15 cellular contexts compared by ENCODE assay signal in the genomic region with DNA sequence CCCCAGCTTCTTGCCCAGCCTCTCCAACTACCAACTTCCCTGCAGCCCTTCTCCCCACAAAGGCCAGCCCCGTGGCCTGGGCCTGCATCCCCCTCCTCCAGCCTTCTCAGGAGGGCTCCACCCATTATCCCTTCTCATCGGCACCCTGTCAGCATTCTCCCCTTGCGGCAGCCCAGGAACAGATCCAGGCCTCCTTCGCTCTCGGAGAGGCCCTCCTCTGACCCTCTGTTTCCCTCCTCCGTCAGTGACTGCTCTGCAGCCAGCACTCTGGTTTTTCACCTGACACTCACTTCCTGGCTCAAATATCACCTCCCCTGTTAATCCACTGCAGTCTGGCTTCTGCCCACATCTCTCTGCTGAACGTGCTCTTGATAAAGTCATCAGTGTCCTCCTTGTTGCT. TPM values are rescaled to one million over a fixed set of nuclear protein-coding genes. Genes with fewer than 3 reads are reported as not detected.
DNase-seq lines count a peak whose midpoint lies in the region; ATAC-seq and TF ChIP-seq lines count a peak whose summit lies in the region.
"Had no signal": no experiment of that assay in that cellular context is flagged by ENCODE, and none has a peak within 500 bp of the region (broad histone marks: within the 10 kb centered on the region; RNA-seq: fewer than 3 reads in every experiment).

No MANE protein-coding gene starts in this region.

- H4K20me1 ChIP-seq in neural progenitor cell (ENCODE audit: low read depth) = peaks cover 12% of the 10 kb centered on the region

- WGBS in thyroid gland, 2 donors = 61 to 73% methylated on average over 7 of the region's 7 CpGs

- peaks cover 48% of the 10 kb centered on the region for H3K4me1 Mint-ChIP-seq in neural progenitor cell

- H3K9me3 Mint-ChIP-seq in neural progenitor cell = no peaks in the 10 kb centered on the region
- H3K9me3 Mint-ChIP-seq: activated T-cell treated with anti-CD3 and anti-CD28 coated beads, Interleukin-2, amount 50 U/mL, for 4 hours; stimulated activated naive B cell treated with anti-CD40 and anti-IgM and Interleukin-4, amounts not matched to agents 10 μg/mL and 1 μg/mL and 100 μg/mL, for 72 hours had no signal

- intact Hi-C loops in thyroid gland (cut with DNase I) = no loop called here

- no peaks in the 10 kb centered on the region for H3K79me2 ChIP-seq in neural progenitor cell (ENCODE audit: low read depth)

- no peak for TF ChIP-seq CTCF in WERI-Rb-1 (IDR thresholded peaks at IDR 0.05; ENCODE audit: low read depth, low read length)
- no peak for TF ChIP-seq CTCF in cardiac muscle cell (IDR thresholded peaks at IDR 0.05; ENCODE audit: low read depth, low read length)
- TF ChIP-seq CTCF in neural progenitor cell (IDR thresholded peaks at IDR 0.05) = no peak
- TF ChIP-seq CTCF in thyroid gland (IDR thresholded peaks at IDR 0.05) = no peak

- peaks cover 72% of the 10 kb centered on the region for H3K4me1 ChIP-seq in cardiac muscle cell (ENCODE audit: low read depth)
- peaks cover 20% of the 10 kb centered on the region for H3K4me1 ChIP-seq in neural progenitor cell
- no peaks in the 10 kb centered on the region for H3K4me1 ChIP-seq in thyroid gland

- peak overlapping the region; percentile 38 for H3K27ac Mint-ChIP-seq in neural progenitor cell
- H3K27ac Mint-ChIP-seq: stimulated activated naive B cell treated with anti-CD40 and anti-IgM and Interleukin-4, amounts not matched to agents 10 μg/mL and 1 μg/mL and 100 μg/mL, for 72 hours had no signal

- peak overlapping the region; percentile 0 for H3K4me2 ChIP-seq in neural progenitor cell

- H3K27ac ChIP-seq in WERI-Rb-1 = peak overlapping the region; percentile 27
- peak overlapping the region; percentile 85 for H3K27ac ChIP-seq in cardiac muscle cell
- no peak overlapping the region for H3K27ac ChIP-seq in neural progenitor cell
- no peak overlapping the region for H3K27ac ChIP-seq in thyroid gland

- no peak overlapping the region for H3K9ac ChIP-seq in neural progenitor cell

- H3K36me3 ChIP-seq in WERI-Rb-1 (no peaks in the 10 kb centered on the region), cardiac muscle cell (no peaks in the 10 kb centered on the region), neural progenitor cell (no peaks in the 10 kb centered on the region), thyroid gland (no peaks in the 10 kb centered on the region)

- no peak for TF ChIP-seq POLR2A in thyroid gland (IDR thresholded peaks at IDR 0.05)

- no peaks in the 10 kb centered on the region for H3K36me3 Mint-ChIP-seq in neural progenitor cell
- H3K36me3 Mint-ChIP-seq: CD14-positive monocyte; stimulated activated naive B cell treated with anti-CD40 and anti-IgM and Interleukin-4, amounts not matched to agents 10 μg/mL and 1 μg/mL and 100 μg/mL, for 72 hours had no signal

- H3K4me3 ChIP-seq in WERI-Rb-1 (ENCODE audit: low read depth, low read length) = no peak overlapping the region
- H3K4me3 ChIP-seq in cardiac muscle cell = no peak overlapping the region
- no peak overlapping the region for H3K4me3 ChIP-seq in neural progenitor cell
- H3K4me3 ChIP-seq in thyroid gland (replicated peaks in 1 of 3) = no peak overlapping the region

- H3K27me3 ChIP-seq in WERI-Rb-1 (ENCODE audit: insufficient read depth, low read depth, severe bottlenecking) (no peaks in the 10 kb centered on the region), cardiac muscle cell (no peaks in the 10 kb centered on the region), neural progenitor cell (no peaks in the 10 kb centered on the region), thyroid gland (no peaks in the 10 kb centered on the region)

- H3K4me3 Mint-ChIP-seq in neural progenitor cell = no peak overlapping the region
- H3K4me3 Mint-ChIP-seq: activated T-cell treated with anti-CD3 and anti-CD28 coated beads, Interleukin-2, amount 50 U/mL, for 4 hours; stimulated activated naive B cell treated with anti-CD40 and anti-IgM and Interleukin-4, amounts not matched to agents 10 μg/mL and 1 μg/mL and 100 μg/mL, for 72 hours had no signal

- H3F3A ChIP-seq in neural progenitor cell (ENCODE audit: low read depth) = peaks cover 5% of the 10 kb centered on the region

- H2AFZ ChIP-seq in neural progenitor cell (replicated peaks) = no peak overlapping the region

- peak; percentile 12 for DNase-seq in NCI-H510A treated with DMSO at 0.1 percent for 48 hours (lab: John Stamatoyannopoulos, UW)
- no peak for DNase-seq in NCI-H510A (lab: John Stamatoyannopoulos, UW)
- DNase-seq in WERI-Rb-1 = peak; percentile 42
- peak in 1 of 2 donors; percentile 87 for DNase-seq in cardiac muscle cell (ENCODE audit: low read depth in 1 of 2, low spot score in 1 of 2)
- DNase-seq in neural progenitor cell (ENCODE audit: low spot score) = no peak
- no peak for DNase-seq in occipital lobe (lab: John Stamatoyannopoulos, UW)
- DNase-seq in thyroid gland = no peak
- DNase-seq: activated CD4-positive, alpha-beta T cell treated with anti-CD3 and anti-CD28 coated beads, Interleukin-2, amount 50 U/mL, for 4 hours; activated T-cell treated with anti-CD3 and anti-CD28 coated beads, Interleukin-2, amount 50 U/mL, for 4 hours; DMS153; NCI-H1417; NCI-H226; stimulated activated naive B cell treated with anti-CD40 and anti-IgM and Interleukin-4, amounts not matched to agents 10 μg/mL and 1 μg/mL and 100 μg/mL, for 72 hours had no signal

- ATAC-seq in HG02610 (IDR thresholded peaks at IDR 0.05; ENCODE audit: unreplicated experiment) = no peak
- ATAC-seq: activated T-cell treated with anti-CD3 and anti-CD28 coated beads, Interleukin-2, amount 50 U/mL, for 4 hours; stimulated activated naive B cell treated with anti-CD40 and anti-IgM and Interleukin-4, amounts not matched to agents 10 μg/mL and 1 μg/mL and 100 μg/mL, for 72 hours had no signal

- no peaks in the 10 kb centered on the region for H3K9me3 ChIP-seq in WERI-Rb-1 (ENCODE audit: severe bottlenecking)
- H3K9me3 ChIP-seq in cardiac muscle cell (ENCODE audit: low read depth) = no peaks in the 10 kb centered on the region
- H3K9me3 ChIP-seq in neural progenitor cell (ENCODE audit: low read depth) = no peaks in the 10 kb centered on the region
- H3K9me3 ChIP-seq in thyroid gland = no peaks in the 10 kb centered on the region

- peaks cover 8% of the 10 kb centered on the region for H3K27me3 Mint-ChIP-seq in neural progenitor cell (ENCODE audit: insufficient read depth, low read depth)

RNA-seq across cellular contexts. Expression of gene ADGRB2, which starts 17.5 kb away (rescaled TPM):
- total RNA-seq in cardiac muscle cell (203 and 309 TPM in 2 replicates), neural progenitor cell (ENCODE audit: low replicate concordance) (7.1 and 21.2 TPM in 2 replicates), occipital lobe (75.0 TPM), thyroid gland (10 to 100 TPM in 2 of 4 donors, 1 to 10 TPM in 2; 2.4 to 14.3 (median 9.8) TPM)
- 95.0 and 109 TPM in 2 replicates for polyA plus RNA-seq in cardiac muscle cell
- polyA plus RNA-seq: CD14-positive monocyte had no signal

RNA-seq across cellular contexts. Expression of gene COL16A1, which starts 42.9 kb away (rescaled TPM):
- total RNA-seq in cardiac muscle cell (75.8 and 120 TPM in 2 replicates), neural progenitor cell (ENCODE audit: low replicate concordance) (0.22 and 7.0 TPM in 2 replicates), occipital lobe (5.8 TPM), thyroid gland (100 to 1,000 TPM in 2 of 4 donors, 10 to 100 TPM in 2; 61.3 to 121 (median 97.1) TPM)
- polyA plus RNA-seq in cardiac muscle cell = 67.7 and 119 TPM in 2 replicates
- polyA plus RNA-seq: CD14-positive monocyte had no signal

Comparison
In these comparisons a context has a peak if more than half of its experiments do, and no peak if none do; other contexts are left out.
1. DNase-seq: peak in NCI-H510A treated with DMSO at 0.1 percent for 48 hours (single experiment) and WERI-Rb-1 (single experiment); none in NCI-H510A (single experiment), neural progenitor cell (single experiment), occipital lobe (single experiment) and thyroid gland (0 of 2).
2. H3K27ac ChIP-seq: peak in WERI-Rb-1 (single experiment) and cardiac muscle cell (single experiment); none in neural progenitor cell (single experiment) and thyroid gland (0 of 3).